In the genomic region with DNA sequence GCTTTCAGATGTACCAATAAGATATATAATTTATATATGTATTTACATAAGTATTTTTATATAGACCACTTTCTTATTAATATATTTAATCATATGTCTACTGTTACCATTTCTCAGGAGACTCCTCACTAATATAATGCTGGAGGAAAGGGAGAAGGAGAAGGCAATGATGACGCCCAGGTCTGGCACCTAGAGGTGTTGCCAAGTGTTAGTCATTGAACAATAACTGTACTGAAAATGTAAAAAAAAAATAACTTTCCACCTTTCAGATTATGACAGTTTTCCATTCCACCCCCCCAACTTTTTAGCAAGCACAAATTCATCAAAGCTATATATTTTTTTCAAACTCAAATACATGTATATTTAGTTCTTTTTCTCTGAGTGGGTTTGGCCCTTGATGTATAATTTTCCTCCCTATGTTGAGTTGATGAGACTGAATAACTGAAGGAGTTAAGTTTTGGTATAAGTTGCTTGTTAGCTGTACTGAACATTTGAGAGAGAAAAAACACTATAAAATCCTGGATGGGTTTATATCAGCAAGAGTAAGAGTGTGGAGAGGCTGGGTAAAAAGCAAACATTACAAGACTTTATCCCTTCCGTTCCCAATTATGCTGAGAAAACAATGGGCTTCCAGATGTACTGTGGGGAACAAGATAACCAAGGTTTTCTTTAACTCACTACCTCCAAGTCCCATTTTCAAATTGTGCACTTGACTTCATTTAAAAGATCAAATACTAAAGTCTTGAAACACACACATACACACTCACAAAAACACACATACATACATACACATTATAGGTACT, we compare ENCODE assay signal across 16 cellular contexts.
"Had no signal": no experiment of that assay in that cellular context is flagged by ENCODE, and none has a peak within 500 bp of the region (broad histone marks: within the 10 kb centered on the region; RNA-seq: fewer than 3 reads in every experiment).

No MANE protein-coding gene starts in this region.

- H3K27me3 ChIP-seq: esophagus squamous epithelium, SJCRH30, thyroid gland had no signal

- ATAC-seq: left lobe of liver; natural killer cell treated with Interleukin-12 subunit alpha and Interleukin-12 subunit beta and Interleukin-15 and Interleukin-18, amount 100 ng/mL, for 72 hours; right cardiac atrium had no signal

- H3K27ac Mint-ChIP-seq: activated CD4-positive, alpha-beta memory T cell treated with anti-CD3 and anti-CD28 coated beads, Interleukin-2, amount 10 ng/mL, durations not matched to agents 7 days and 5 days; natural killer cell treated with Interleukin-12 subunit alpha and Interleukin-12 subunit beta and Interleukin-15 and Interleukin-18, amount 100 ng/mL, for 72 hours; progenitor cell of endocrine pancreas had no signal

- H3K9me3 ChIP-seq: SJCRH30, thyroid gland had no signal

- H3K4me3 Mint-ChIP-seq: activated CD4-positive, alpha-beta memory T cell treated with anti-CD3 and anti-CD28 coated beads, Interleukin-2, amount 10 ng/mL, durations not matched to agents 7 days and 5 days; natural killer cell treated with Interleukin-12 subunit alpha and Interleukin-12 subunit beta and Interleukin-15 and Interleukin-18, amount 100 ng/mL, for 72 hours had no signal

- DNase-seq: activated CD4-positive, alpha-beta memory T cell treated with anti-CD3 and anti-CD28 coated beads, Interleukin-2, amount 10 ng/mL, durations not matched to agents 7 days and 5 days; activated CD4-positive, CD25-positive, alpha-beta regulatory T cell; activated CD8-positive, alpha-beta memory T cell treated with anti-CD3 and anti-CD28 coated beads, Interleukin-2, amount 50 U/mL, for 48 hours; activated gamma-delta T cell treated with Interleukin-2 at 50 U/mL for 16 hours; anterior cingulate cortex; esophagus squamous epithelium; head of caudate nucleus; nucleus accumbens; right cardiac atrium; SJCRH30; small intestine; thyroid gland had no signal

- H3K4me1 Mint-ChIP-seq: activated CD4-positive, alpha-beta memory T cell treated with anti-CD3 and anti-CD28 coated beads, Interleukin-2, amount 10 ng/mL, durations not matched to agents 7 days and 5 days had no signal

- H3K4me3 ChIP-seq: esophagus squamous epithelium, SJCRH30, thyroid gland had no signal

- H3K36me3 ChIP-seq: esophagus squamous epithelium, SJCRH30, thyroid gland had no signal

- H3K9me3 Mint-ChIP-seq: activated CD4-positive, alpha-beta memory T cell treated with anti-CD3 and anti-CD28 coated beads, Interleukin-2, amount 10 ng/mL, durations not matched to agents 7 days and 5 days; natural killer cell treated with Interleukin-12 subunit alpha and Interleukin-12 subunit beta and Interleukin-15 and Interleukin-18, amount 100 ng/mL, for 72 hours had no signal

- H3K27ac ChIP-seq: esophagus squamous epithelium, RWPE1, SJCRH30, thyroid gland had no signal

- H3K27me3 Mint-ChIP-seq: progenitor cell of endocrine pancreas had no signal

- H3K4me1 ChIP-seq: SJCRH30, thyroid gland had no signal
